In the genomic region with DNA sequence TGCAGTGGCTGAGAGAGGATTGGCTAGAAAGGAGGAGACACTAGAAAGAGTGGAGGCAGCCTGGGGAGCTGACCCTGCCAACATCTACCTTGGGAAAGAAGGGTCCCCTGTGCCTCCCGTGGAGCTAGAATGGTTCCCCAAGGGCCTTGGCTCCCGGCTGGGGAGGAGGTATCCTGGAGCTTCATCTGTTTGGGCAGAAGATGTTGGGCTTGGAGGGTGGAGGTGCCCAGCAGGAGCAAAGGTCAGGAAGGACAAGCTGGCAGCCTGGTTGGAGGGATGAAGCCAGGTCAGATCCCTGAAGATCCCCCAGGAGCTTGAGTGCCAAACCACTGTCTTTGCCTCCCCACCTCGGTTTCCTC, we compare ENCODE assay signal across 1 cellular context.
TF ChIP-seq lines count a peak whose summit lies in the region.

No MANE protein-coding gene starts in this region.

TF ChIP-seq in HepG2, 621 proteins besides CTCF, POLR2A, EP300 and RAD21:
- TF ChIP-seq NFE2L1 (CRISPR knock-in tag; IDR thresholded peaks at IDR 0.05; ENCODE audit: borderline replicate concordance) (0 out of 2 replicates have a peak, but pooled peaks have one; percentile 9), MAFK (conservative IDR thresholded peaks at IDR 0.05 in 1 of 2, IDR thresholded peaks at IDR 0.05 in 1 of 2; ENCODE audit: low read length in 2 of 2) (no peak), HNRNPL (IDR thresholded peaks at IDR 0.05; ENCODE audit: low read depth, low read length) (0 out of 2 replicates have a peak, but pooled peaks have one; percentile 24)
TF ChIP-seq in HepG2: peak in this region for 2.
